15 cellular contexts compared by ENCODE assay signal in the genomic region with DNA sequence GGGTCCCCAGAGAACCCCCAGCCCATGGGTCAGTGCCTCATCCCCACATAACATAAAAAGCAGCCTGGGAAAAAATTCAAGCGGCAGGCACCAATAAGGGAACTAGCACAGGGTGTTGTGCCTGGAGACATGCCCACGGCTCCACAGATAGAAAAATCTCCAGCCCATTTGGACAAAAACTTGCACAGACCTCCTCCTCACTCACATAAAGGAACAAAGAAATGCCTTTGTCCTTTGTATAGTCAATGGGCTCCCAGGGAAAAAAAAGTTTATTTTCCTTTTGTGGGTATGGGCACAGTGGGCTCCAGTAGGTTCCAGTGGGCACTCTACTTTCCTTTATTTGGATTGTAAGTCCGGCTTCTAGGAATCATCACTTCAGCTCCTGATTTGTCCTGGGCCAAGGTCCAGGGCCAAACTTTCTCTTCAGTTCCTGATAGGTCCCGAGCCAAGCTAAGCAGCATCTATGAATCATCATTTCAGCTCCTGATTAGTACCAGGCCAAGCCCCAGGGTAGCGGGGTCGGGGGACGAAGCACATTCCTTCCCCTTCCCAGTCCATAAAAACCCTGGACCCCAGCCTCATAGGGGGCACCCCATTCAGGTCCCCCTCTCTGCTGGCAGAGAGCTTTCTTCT. TPM values are rescaled to one million over a fixed set of nuclear protein-coding genes. Genes with fewer than 3 reads are reported as not detected.
A peak's percentile ranks its signal among the peaks of the same experiment; 100 is the strongest.
DNase-seq lines count a peak whose midpoint lies in the region; ATAC-seq and TF ChIP-seq lines count a peak whose summit lies in the region.
"Had no signal": no experiment of that assay in that cellular context is flagged by ENCODE, and none has a peak within 500 bp of the region (broad histone marks: within the 10 kb centered on the region; RNA-seq: fewer than 3 reads in every experiment).

No MANE protein-coding gene starts in this region.

- H3K36me3 ChIP-seq in mucosa of descending colon (ENCODE audit: low read depth): no peaks in the 10 kb centered on the region
- H3K36me3 ChIP-seq in suprapubic skin: no peaks in the 10 kb centered on the region
- H3K36me3 ChIP-seq in GM23248 (ENCODE audit: low read depth): no peaks in the 10 kb centered on the region
- H3K36me3 ChIP-seq: SJSA1 had no signal

- no peaks in the 10 kb centered on the region for H3K9me2 ChIP-seq in GM23248 (ENCODE audit: insufficient read depth)

- no peak overlapping the region for H2AFZ ChIP-seq in GM23248

- peak; percentile 39 for ATAC-seq in mucosa of descending colon
- ATAC-seq: activated CD4-positive, alpha-beta T cell treated with anti-CD3 and anti-CD28 coated beads for 36 hours had no signal

- TF ChIP-seq EP300 in suprapubic skin (IDR thresholded peaks at IDR 0.05): no peak

- H4K20me1 ChIP-seq in GM23248 (ENCODE audit: insufficient read depth): no peaks in the 10 kb centered on the region

- H3K9me3 ChIP-seq in mucosa of descending colon (no peaks in the 10 kb centered on the region), suprapubic skin (no peaks in the 10 kb centered on the region), GM23248 (ENCODE audit: low read depth) (no peaks in the 10 kb centered on the region)
- H3K9me3 ChIP-seq: SJSA1 had no signal

- H3F3A ChIP-seq in GM23248 (ENCODE audit: insufficient read depth): no peaks in the 10 kb centered on the region

- peaks cover 5% of the 10 kb centered on the region for H3K27me3 ChIP-seq in suprapubic skin
- no peaks in the 10 kb centered on the region for H3K27me3 ChIP-seq in GM23248 (replicated peaks; ENCODE audit: insufficient read depth)

- no peak overlapping the region for H3K4me2 ChIP-seq in GM23248 (ENCODE audit: unreplicated experiment)

- H3K27ac ChIP-seq in suprapubic skin (peak overlapping the region; percentile 4), GM23248 (no peak overlapping the region)
- H3K27ac ChIP-seq: SJSA1 had no signal

- H3K4me3 ChIP-seq in mucosa of descending colon: no peak overlapping the region
- no peak overlapping the region for H3K4me3 ChIP-seq in suprapubic skin
- no peak overlapping the region for H3K4me3 ChIP-seq in GM23248
- H3K4me3 ChIP-seq: SJSA1 had no signal

- peak; percentile 50 for DNase-seq in SK-MEL-5 (ENCODE audit: low read depth, low spot score)
- DNase-seq in fibroblast of peridontal ligament (ENCODE audit: extremely low read depth): peak; percentile 31
- DNase-seq in mucosa of descending colon: no peak
- DNase-seq in suprapubic skin (ENCODE audit: low spot score in 2 of 2): no peak
- DNase-seq in NCI-H1694 (lab: John Stamatoyannopoulos, UW): no peak
- DNase-seq in GM23248: no peak
- no peak for DNase-seq in AG20443 (ENCODE audit: low spot score)
- DNase-seq: activated CD4-positive, alpha-beta T cell treated with anti-CD3 and anti-CD28 coated beads for 36 hours; activated gamma-delta T cell treated with Interleukin-2 at 50 U/mL for 16 hours; immature natural killer cell; NCI-H2029; NCI-H524 treated with DMSO at 0.1 percent for 48 hours; stimulated activated CD4-positive, alpha-beta T cell treated with anti-CD3 and anti-CD28 coated beads, Interleukin-2, amount 100 ng/mL, for 48 hours; T1000 had no signal

- in situ Hi-C loops in SK-MEL-5 (cut with HindIII; ENCODE audit: low pct_unique_long_range_greater_than_20kb, low sequenced_read_pairs): no loop called here
- in situ Hi-C loops in GM23248 (cut with MboI): no loop called here

- no peak for TF ChIP-seq CTCF in mucosa of descending colon (IDR thresholded peaks at IDR 0.05)
- TF ChIP-seq CTCF in suprapubic skin (IDR thresholded peaks at IDR 0.05): no peak

- H3K4me1 ChIP-seq in mucosa of descending colon (ENCODE audit: low read depth): no peaks in the 10 kb centered on the region
- peaks cover 11% of the 10 kb centered on the region for H3K4me1 ChIP-seq in suprapubic skin
- 0 out of 2 replicates have a peak, but pooled peaks cover 7% of the 10 kb centered on the region for H3K4me1 ChIP-seq in GM23248 (ENCODE audit: insufficient read depth)
- H3K4me1 ChIP-seq: SJSA1 had no signal

- TF ChIP-seq POLR2A in suprapubic skin (IDR thresholded peaks at IDR 0.05): no peak

- no peaks in the 10 kb centered on the region for H3K79me2 ChIP-seq in GM23248 (ENCODE audit: insufficient read depth)

- WGBS in suprapubic skin: 65% methylated on average over 7 of the region's 7 CpGs
- WGBS in GM23248 (ENCODE audit: low coverage in 1 of 2, low lambda C conversion rate in 2 of 2, missing lambda C conversion rate in 2 of 2), 2 experiments: 90 to 91% methylated on average over 7 of the region's 7 CpGs

- no peak overlapping the region for H3K9ac ChIP-seq in GM23248

- intact Hi-C loops in mucosa of descending colon (cut with DNase I, micrococcal nuclease): no loop called here

RNA-seq across cellular contexts. Expression of a gene that starts 1.6 kb away (rescaled TPM):
- not detected in 2 replicates for total RNA-seq in SK-MEL-5 (2014; rRNA removed; shearing (Covaris generic))
- polyA plus RNA-seq in SK-MEL-5 (2015; cell fraction: cytosol; rRNA removed): 0.04 TPM in 1 of 2 replicates, not detected in the other
- polyA plus RNA-seq in SK-MEL-5 (2015; cell fraction: nucleus; rRNA removed): 0.93 TPM in 1 of 2 replicates, not detected in the other
- total RNA-seq in mucosa of descending colon (under 1 TPM; 0.07 to 0.26 (median 0.16) TPM), suprapubic skin (under 1 TPM in 1 of 4 donors, not detected in 3; 0.73 TPM)
- 0.54 TPM in 1 of 2 replicates, not detected in the other for total RNA-seq in GM23248 (2014; rRNA removed; shearing (Covaris generic))
- 0.11 TPM in 1 of 2 replicates, not detected in the other for polyA plus RNA-seq in GM23248 (2016; fragmentation: Nextera tagmentation; extraction: Ambion mirVana)
- total RNA-seq: activated CD4-positive, alpha-beta T cell treated with anti-CD3 and anti-CD28 coated beads for 36 hours; SJSA1 had no signal
- polyA plus RNA-seq: immature natural killer cell had no signal

RNA-seq across cellular contexts. Expression of a gene that starts 10.3 kb away (rescaled TPM):
- total RNA-seq in SK-MEL-5 (2014; rRNA removed; shearing (Covaris generic)): 16.9 and 17.6 TPM in 2 replicates
- 25.6 and 31.5 TPM in 2 replicates for polyA plus RNA-seq in SK-MEL-5 (2015; cell fraction: cytosol; rRNA removed)
- polyA plus RNA-seq in SK-MEL-5 (2015; cell fraction: nucleus; rRNA removed): 10.7 and 12.6 TPM in 2 replicates
- 10 to 100 TPM; 18.2 to 19.9 (median 19.5) TPM for total RNA-seq in mucosa of descending colon
- total RNA-seq in suprapubic skin: 10 to 100 TPM; 19.6 to 28.7 (median 25.0) TPM
- 13.8 and 21.4 TPM in 2 replicates for total RNA-seq in GM23248 (2014; rRNA removed; shearing (Covaris generic))
- polyA plus RNA-seq in GM23248 (2016; fragmentation: Nextera tagmentation; extraction: Ambion mirVana): 14.6 and 15.7 TPM in 2 replicates

RNA-seq across cellular contexts. Expression of a gene that starts 51.4 kb away (rescaled TPM):
- total RNA-seq in SK-MEL-5 (2014; rRNA removed; shearing (Covaris generic)): 230 and 240 TPM in 2 replicates
- polyA plus RNA-seq in SK-MEL-5 (2015; cell fraction: cytosol; rRNA removed): 218 and 244 TPM in 2 replicates
- polyA plus RNA-seq in SK-MEL-5 (2015; cell fraction: nucleus; rRNA removed): 83.5 and 107 TPM in 2 replicates
- 100 to 1,000 TPM; 114 to 164 (median 115) TPM for total RNA-seq in mucosa of descending colon
- total RNA-seq in suprapubic skin: 10 to 100 TPM; 50.9 to 72.1 (median 63.4) TPM
- 346 and 371 TPM in 2 replicates for total RNA-seq in GM23248 (2014; rRNA removed; shearing (Covaris generic))
- 743 and 770 TPM in 2 replicates for polyA plus RNA-seq in GM23248 (2016; fragmentation: Nextera tagmentation; extraction: Ambion mirVana)

Comparison
In these comparisons a context has a peak if more than half of its experiments do, and no peak if none do; other contexts are left out.
1. DNase-seq: peak in SK-MEL-5 (single experiment) and fibroblast of peridontal ligament (single experiment); none in mucosa of descending colon (0 of 3), suprapubic skin (0 of 2), NCI-H1694 (single experiment), GM23248 (single experiment) and AG20443 (single experiment).